Comparison of ENCODE assay signal across 19 cellular contexts in genomic region chr1:50851034-50851433, GRCh38.
"Had no signal": no experiment of that assay in that cellular context is flagged by ENCODE, and none has a peak within 500 bp of the region (broad histone marks: within the 10 kb centered on the region; RNA-seq: fewer than 3 reads in every experiment).

No MANE protein-coding gene starts in this region.

- H3K9me3 Mint-ChIP-seq: type B pancreatic cell had no signal

- H3K4me1 Mint-ChIP-seq: mesothelial cell of epicardium had no signal

- H3K27me3 Mint-ChIP-seq: effector memory CD8-positive, alpha-beta T cell; memory B cell; progenitor cell of endocrine pancreas; type B pancreatic cell had no signal

- ATAC-seq: effector memory CD8-positive, alpha-beta T cell; foreskin keratinocyte; lower lobe of right lung; natural killer cell; pancreas; right cardiac atrium had no signal

- H3K4me3 Mint-ChIP-seq: effector memory CD8-positive, alpha-beta T cell; immature natural killer cell; memory B cell; mesothelial cell of epicardium; natural killer cell; type B pancreatic cell had no signal

- H3K4me3 ChIP-seq: left ventricle myocardium inferior, lower lobe of right lung, pancreas, stomach had no signal

- H3K27ac Mint-ChIP-seq: effector memory CD8-positive, alpha-beta T cell; immature natural killer cell; memory B cell; mesothelial cell of epicardium; natural killer cell; progenitor cell of endocrine pancreas; type B pancreatic cell had no signal

- H3K4me1 ChIP-seq: foreskin keratinocyte, lower lobe of right lung had no signal

- H3K36me3 ChIP-seq: left ventricle myocardium inferior, lower lobe of right lung, pancreas, stomach had no signal

- DNase-seq: effector memory CD8-positive, alpha-beta T cell; erythroblast; foreskin keratinocyte; immature natural killer cell; left ventricle myocardium inferior; lower lobe of right lung; natural killer cell; occipital lobe; pancreas; right cardiac atrium; small intestine; stimulated activated CD4-positive, alpha-beta T cell treated with anti-CD3 and anti-CD28 coated beads, Interleukin-12 subunit alpha, Interleukin-12 subunit beta, amount 100 ng/mL, for 4 hours; stimulated activated naive CD4-positive, alpha-beta T cell; stomach; substantia nigra had no signal

- H3K27ac ChIP-seq: foreskin keratinocyte, left ventricle myocardium inferior, lower lobe of right lung, pancreas, stomach had no signal

- H3K27me3 ChIP-seq: foreskin keratinocyte, pancreas, stomach had no signal
